ENCODE assay signal across 11 cellular contexts in the genomic region with DNA sequence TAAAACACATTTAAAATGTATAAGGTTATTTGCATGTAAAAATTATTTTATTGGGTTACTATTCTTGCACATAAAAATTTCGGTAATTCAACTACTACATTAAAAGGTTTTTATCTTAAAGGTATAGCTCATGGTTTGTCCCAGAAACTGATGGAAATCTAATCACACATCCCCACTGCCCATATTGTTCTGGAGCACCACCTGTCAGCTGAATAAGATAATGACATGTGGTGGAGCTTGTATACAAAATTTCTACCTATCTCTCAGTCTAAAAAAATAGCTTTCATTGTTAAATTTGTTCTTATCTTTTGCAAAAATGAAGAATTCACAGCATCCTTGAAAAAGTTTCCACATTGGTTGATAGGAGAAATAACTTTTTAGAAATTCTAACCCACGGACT. TPM values are rescaled to one million over a fixed set of nuclear protein-coding genes. Genes with fewer than 3 reads are reported as not detected.
DNase-seq lines count a peak whose midpoint lies in the region; ATAC-seq and TF ChIP-seq lines count a peak whose summit lies in the region.
"Had no signal": no experiment of that assay in that cellular context is flagged by ENCODE, and none has a peak within 500 bp of the region (broad histone marks: within the 10 kb centered on the region; RNA-seq: fewer than 3 reads in every experiment).

No MANE protein-coding gene starts in this region.

- H3K9me3 ChIP-seq in smooth muscle cell (replicated peaks; ENCODE audit: low read depth) (no peaks in the 10 kb centered on the region), colonic mucosa (no peaks in the 10 kb centered on the region), gastrocnemius medialis (no peaks in the 10 kb centered on the region)

- peaks cover 5% of the 10 kb centered on the region for H3K4me1 Mint-ChIP-seq in chondrocyte (ENCODE audit: low read depth)

- DNase-seq in NCI-H345 (lab: John Stamatoyannopoulos, UW) (peak; percentile 27), NCI-H345 treated with DMSO at 0.1 percent for 48 hours (lab: John Stamatoyannopoulos, UW; ENCODE audit: unreplicated experiment) (no peak), NCI-H2081 treated with DMSO at 0.1 percent for 48 hours (lab: John Stamatoyannopoulos, UW) (peak; percentile 54), chondrocyte (ENCODE audit: low spot score) (no peak), smooth muscle cell (lab: John Stamatoyannopoulos, UW; ENCODE audit: unreplicated experiment) (no peak), colonic mucosa (no peak), gastrocnemius medialis (no peak)
- DNase-seq: Right ventricle myocardium superior had no signal

- no peaks in the 10 kb centered on the region for H3K79me2 ChIP-seq in smooth muscle cell (ENCODE audit: low read depth)

- no peaks in the 10 kb centered on the region for H3F3A ChIP-seq in smooth muscle cell (ENCODE audit: low read depth)

- 36% methylated on average over 2 of the region's 2 CpGs for WGBS in smooth muscle cell (ENCODE audit: low lambda C conversion rate)

- H3K27me3 Mint-ChIP-seq in chondrocyte (ENCODE audit: low read depth): no peaks in the 10 kb centered on the region

- H3K36me3 ChIP-seq in smooth muscle cell (ENCODE audit: low read depth) (no peaks in the 10 kb centered on the region), colonic mucosa (no peaks in the 10 kb centered on the region), gastrocnemius medialis (no peaks in the 10 kb centered on the region)

- no peak overlapping the region for H2AFZ ChIP-seq in smooth muscle cell (ENCODE audit: low read depth)

- H3K4me1 ChIP-seq in smooth muscle cell (ENCODE audit: low read depth): no peaks in the 10 kb centered on the region
- H3K4me1 ChIP-seq in colonic mucosa: no peaks in the 10 kb centered on the region
- peaks cover 0 to 9% of the 10 kb centered on the region in 2 donors for H3K4me1 ChIP-seq in gastrocnemius medialis

- H3K9me3 Mint-ChIP-seq in chondrocyte (ENCODE audit: low read depth): no peaks in the 10 kb centered on the region

- H3K4me3 ChIP-seq in smooth muscle cell (no peak overlapping the region), colonic mucosa (no peak overlapping the region), gastrocnemius medialis (no peak overlapping the region)
- H3K4me3 ChIP-seq: coronary artery had no signal

- no peak overlapping the region for H3K27ac Mint-ChIP-seq in chondrocyte (ENCODE audit: unreplicated experiment)

- H3K36me3 Mint-ChIP-seq in chondrocyte (ENCODE audit: low read depth): no peaks in the 10 kb centered on the region

- intact Hi-C loops in colonic mucosa (cut with DNase I) (no loop called here), gastrocnemius medialis (cut with DNase I; ENCODE audit: low total_unique reads) (no loop called here)

- TF ChIP-seq CTCF in chondrocyte (IDR thresholded peaks at IDR 0.05) (peak; percentile 78), smooth muscle cell (IDR thresholded peaks at IDR 0.05; ENCODE audit: borderline replicate concordance, insufficient read depth, poor library complexity, severe bottlenecking) (peak; percentile 11), colonic mucosa (IDR thresholded peaks at IDR 0.05) (no peak), gastrocnemius medialis (IDR thresholded peaks at IDR 0.05 in 4 of 5, conservative IDR thresholded peaks at IDR 0.05 in 1 of 5) (no peak)

- TF ChIP-seq POLR2A in gastrocnemius medialis (IDR thresholded peaks at IDR 0.05): no peak

- H4K20me1 ChIP-seq in smooth muscle cell (ENCODE audit: low read depth): no peaks in the 10 kb centered on the region

- H3K27me3 ChIP-seq in smooth muscle cell (ENCODE audit: low read depth) (no peaks in the 10 kb centered on the region), colonic mucosa (no peaks in the 10 kb centered on the region), gastrocnemius medialis (no peaks in the 10 kb centered on the region)

- in situ Hi-C loops in gastrocnemius medialis (cut with MboI; ENCODE audit: low sequenced_read_pairs in 4 of 4): no loop called here

- H3K27ac ChIP-seq in smooth muscle cell (ENCODE audit: low read depth) (no peak overlapping the region), colonic mucosa (no peak overlapping the region), gastrocnemius medialis (no peak overlapping the region)
- H3K27ac ChIP-seq: coronary artery, HL-60 had no signal

- H3K4me3 Mint-ChIP-seq in chondrocyte (ENCODE audit: unreplicated experiment): no peak overlapping the region

- H3K9ac ChIP-seq in smooth muscle cell (ENCODE audit: low read depth) (no peak overlapping the region), colonic mucosa (ENCODE audit: low read depth in 2 of 2, low read length in 2 of 2) (no peak overlapping the region)

- no peak overlapping the region for H3K4me2 ChIP-seq in smooth muscle cell

- ATAC-seq in GM19023 (IDR thresholded peaks at IDR 0.05; ENCODE audit: unreplicated experiment): no peak
- no peak for ATAC-seq in gastrocnemius medialis

RNA-seq across cellular contexts. Expression of a gene that starts 18.3 kb away (rescaled TPM):
- total RNA-seq in chondrocyte: 0.77 to 4.1 TPM (median 1.3 TPM) in 3 replicates
- total RNA-seq in smooth muscle cell: 0.13 and 0.67 TPM in 2 replicates
- 0.24 TPM in 1 of 2 replicates, not detected in the other for polyA plus RNA-seq in smooth muscle cell
- under 1 TPM; 0.05 to 0.07 TPM for total RNA-seq in colonic mucosa
- total RNA-seq in gastrocnemius medialis: 1 to 10 TPM; 1.6 to 5.7 (median 3.5) TPM

Comparison
In these comparisons a context has a peak if more than half of its experiments do, and no peak if none do; other contexts are left out.
1. DNase-seq: peak in NCI-H345 (single experiment) and NCI-H2081 treated with DMSO at 0.1 percent for 48 hours (single experiment); none in NCI-H345 treated with DMSO at 0.1 percent for 48 hours (single experiment), chondrocyte (single experiment), smooth muscle cell (single experiment), colonic mucosa (single experiment) and gastrocnemius medialis (0 of 2).
2. CTCF ChIP-seq: peak in chondrocyte (single experiment) and smooth muscle cell (single experiment); none in colonic mucosa (single experiment) and gastrocnemius medialis (0 of 5).